ENCODE assay signal across 13 cellular contexts in the genomic region with DNA sequence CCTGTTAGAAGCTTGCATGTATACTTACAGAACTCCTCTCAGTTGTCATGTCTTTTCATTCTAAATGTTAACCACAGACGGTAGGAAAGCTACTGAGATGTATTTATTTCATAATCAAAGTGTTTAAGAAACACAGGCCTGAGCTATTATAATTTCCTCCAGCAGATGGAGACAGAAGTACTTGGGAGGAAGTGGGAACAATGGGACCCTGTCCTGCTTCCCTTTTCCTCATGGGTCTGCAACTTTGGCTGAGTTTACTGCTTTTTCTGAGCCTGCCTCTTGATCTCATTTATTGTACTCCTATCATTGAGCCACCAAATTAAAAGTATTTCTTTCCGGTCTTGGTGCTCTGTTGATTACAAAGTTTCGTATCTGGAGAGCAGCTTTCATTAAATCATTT.
A peak's percentile ranks its signal among the peaks of the same experiment; 100 is the strongest.
DNase-seq lines count a peak whose midpoint lies in the region; ATAC-seq, FAIRE-seq and TF ChIP-seq lines count a peak whose summit lies in the region.
"Had no signal": no experiment of that assay in that cellular context is flagged by ENCODE, and none has a peak within 500 bp of the region (broad histone marks: within the 10 kb centered on the region; RNA-seq: fewer than 3 reads in every experiment).

No MANE protein-coding gene starts in this region.

- no peak overlapping the region for H3K9ac ChIP-seq in keratinocyte (ENCODE audit: control insufficient read depth, extremely low read depth, insufficient read depth, low read length)
- H3K9ac ChIP-seq: parathyroid adenoma had no signal

- H4K20me1 ChIP-seq in keratinocyte (ENCODE audit: control insufficient read depth, extremely low read depth, insufficient read depth, low read length), result no peaks in the 10 kb centered on the region

- no peaks in the 10 kb centered on the region for H3K27me3 Mint-ChIP-seq in activated CD4-positive, alpha-beta T cell treated with anti-CD3 and anti-CD28 coated beads, Interleukin-2, amount 10 ng/mL, durations not matched to agents 24 days and 14 days
- H3K27me3 Mint-ChIP-seq: stimulated activated naive B cell treated with anti-CD40 and anti-IgM and Interleukin-4, amounts not matched to agents 10 μg/mL and 1 μg/mL and 100 μg/mL, for 72 hours had no signal

- no peak overlapping the region for H3K27ac ChIP-seq in RWPE2 (ENCODE audit: poor library complexity, severe bottlenecking)
- H3K27ac ChIP-seq in keratinocyte (ENCODE audit: control insufficient read depth, insufficient read depth, low read length), result no peak overlapping the region
- H3K27ac ChIP-seq: esophagus squamous epithelium, parathyroid adenoma had no signal

- dilution Hi-C loops in keratinocyte (cut with MboI; ENCODE audit: extremely low pct_ligation_motif_present, low sequenced_read_pairs), result no loop called here

- H3K4me3 Mint-ChIP-seq in activated CD4-positive, alpha-beta T cell treated with anti-CD3 and anti-CD28 coated beads, Interleukin-2, amount 10 ng/mL, durations not matched to agents 24 days and 14 days, result no peak overlapping the region
- H3K4me3 Mint-ChIP-seq: stimulated activated naive B cell treated with anti-CD40 and anti-IgM and Interleukin-4, amounts not matched to agents 10 μg/mL and 1 μg/mL and 100 μg/mL, for 72 hours had no signal

- no peak overlapping the region for H2AFZ ChIP-seq in keratinocyte (ENCODE audit: control insufficient read depth, low read length)
- H2AFZ ChIP-seq: parathyroid adenoma had no signal

- H3K9me3 ChIP-seq in RWPE2 (ENCODE audit: severe bottlenecking) (no peaks in the 10 kb centered on the region), keratinocyte (ENCODE audit: control insufficient read depth, low read depth, low read length) (no peaks in the 10 kb centered on the region)
- H3K9me3 ChIP-seq: esophagus squamous epithelium had no signal

- DNase-seq in D341Med (ENCODE audit: low spot score) (peak; percentile 7), RWPE2 (ENCODE audit: low spot score) (no peak), keratinocyte (ENCODE audit: low read depth, low spot score) (no peak), GF-D8 (lab: John Stamatoyannopoulos, UW) (no peak), COLO668 (lab: John Stamatoyannopoulos, UW; ENCODE audit: unreplicated experiment) (no peak)
- DNase-seq in Jurkat, Clone E6-1 (ENCODE audit: low read depth, low spot score), result peak; percentile 3
- no peak for DNase-seq in activated CD4-positive, alpha-beta T cell treated with anti-CD3 and anti-CD28 coated beads, Interleukin-2, amount 10 ng/mL, durations not matched to agents 24 days and 14 days
- DNase-seq in activated CD4-positive, alpha-beta T cell treated with anti-CD3 and anti-CD28 coated beads, Interleukin-2, amount 50 U/mL, for 1 hour, result no peak
- DNase-seq: activated T-cell treated with anti-CD3 and anti-CD28 coated beads, Interleukin-2, amount 50 U/mL, for 48 hours; esophagus squamous epithelium; GDM1; stimulated activated naive B cell treated with anti-CD40 and anti-IgM and Interleukin-4, amounts not matched to agents 10 μg/mL and 1 μg/mL and 100 μg/mL, for 72 hours had no signal

- H3K4me3 ChIP-seq in Jurkat, Clone E6-1 (ENCODE audit: low read length), result no peak overlapping the region
- H3K4me3 ChIP-seq in RWPE2 (ENCODE audit: severe bottlenecking) (no peak overlapping the region), keratinocyte (ENCODE audit: control insufficient read depth in 2 of 3, extremely low read depth in 1 of 3, insufficient read depth in 2 of 3, low read depth in 1 of 3, low read length in 3 of 3) (no peak overlapping the region)
- H3K4me3 ChIP-seq: esophagus squamous epithelium had no signal

- no peak for FAIRE-seq in keratinocyte (lab: Jason Lieb, UNC)

- no peaks in the 10 kb centered on the region for H3K79me2 ChIP-seq in keratinocyte (ENCODE audit: control insufficient read depth, insufficient read depth, low read length)
- H3K79me2 ChIP-seq: parathyroid adenoma had no signal

- ATAC-seq in RWPE2 (ENCODE audit: low read depth), result no peak
- ATAC-seq: stimulated activated naive B cell treated with anti-CD40 and anti-IgM and Interleukin-4, amounts not matched to agents 10 μg/mL and 1 μg/mL and 100 μg/mL, for 72 hours had no signal

- H3K4me1 ChIP-seq in RWPE2 (ENCODE audit: insufficient read depth, poor library complexity, severe bottlenecking) (no peaks in the 10 kb centered on the region), keratinocyte (ENCODE audit: control insufficient read depth, extremely low read depth, insufficient read depth, low read length) (no peaks in the 10 kb centered on the region)
- H3K4me1 ChIP-seq: esophagus squamous epithelium, parathyroid adenoma had no signal

- intact Hi-C loops in activated CD4-positive, alpha-beta T cell treated with anti-CD3 and anti-CD28 coated beads, Interleukin-2, amount 10 ng/mL, durations not matched to agents 24 days and 14 days (cut with micrococcal nuclease), result no loop called here

- no peaks in the 10 kb centered on the region for H3K9me3 Mint-ChIP-seq in activated CD4-positive, alpha-beta T cell treated with anti-CD3 and anti-CD28 coated beads, Interleukin-2, amount 10 ng/mL, durations not matched to agents 24 days and 14 days

- no peaks in the 10 kb centered on the region for H3K9me1 ChIP-seq in keratinocyte (ENCODE audit: control insufficient read depth, extremely low read depth, insufficient read depth, low read length)

- H3K4me2 ChIP-seq in keratinocyte (ENCODE audit: control insufficient read depth, extremely low read depth, insufficient read depth, low read depth, low read length), result no peak overlapping the region

- no peaks in the 10 kb centered on the region for H3K36me3 Mint-ChIP-seq in activated CD4-positive, alpha-beta T cell treated with anti-CD3 and anti-CD28 coated beads, Interleukin-2, amount 10 ng/mL, durations not matched to agents 24 days and 14 days (ENCODE audit: low read depth)
- H3K36me3 Mint-ChIP-seq: stimulated activated naive B cell treated with anti-CD40 and anti-IgM and Interleukin-4, amounts not matched to agents 10 μg/mL and 1 μg/mL and 100 μg/mL, for 72 hours had no signal

- H3K27ac Mint-ChIP-seq in activated CD4-positive, alpha-beta T cell treated with anti-CD3 and anti-CD28 coated beads, Interleukin-2, amount 10 ng/mL, durations not matched to agents 24 days and 14 days, result no peak overlapping the region
- H3K27ac Mint-ChIP-seq: stimulated activated naive B cell treated with anti-CD40 and anti-IgM and Interleukin-4, amounts not matched to agents 10 μg/mL and 1 μg/mL and 100 μg/mL, for 72 hours had no signal

- TF ChIP-seq CTCF in RWPE2 (IDR thresholded peaks at IDR 0.05; ENCODE audit: poor library complexity, severe bottlenecking), result peak; percentile 64
- peak; percentile 54 to 73 (median 56) for TF ChIP-seq CTCF in keratinocyte (optimal IDR thresholded peaks at IDR 0.05 in 1 of 3, IDR thresholded peaks at IDR 0.05 in 1 of 3, conservative IDR thresholded peaks at IDR 0.05 in 1 of 3; ENCODE audit: extremely low read depth in 1 of 3, insufficient read depth in 2 of 3, low read length in 3 of 3)

- H3K4me1 Mint-ChIP-seq in activated CD4-positive, alpha-beta T cell treated with anti-CD3 and anti-CD28 coated beads, Interleukin-2, amount 10 ng/mL, durations not matched to agents 24 days and 14 days, result no peaks in the 10 kb centered on the region
- H3K4me1 Mint-ChIP-seq: stimulated activated naive B cell treated with anti-CD40 and anti-IgM and Interleukin-4, amounts not matched to agents 10 μg/mL and 1 μg/mL and 100 μg/mL, for 72 hours had no signal

- no peaks in the 10 kb centered on the region for H3K36me3 ChIP-seq in RWPE2 (ENCODE audit: low read depth)
- H3K36me3 ChIP-seq in keratinocyte (ENCODE audit: control insufficient read depth in 2 of 2, extremely low read depth in 1 of 2, insufficient read depth in 2 of 2, low read length in 2 of 2), result no peaks in the 10 kb centered on the region
- H3K36me3 ChIP-seq: esophagus squamous epithelium had no signal

- H3K27me3 ChIP-seq in RWPE2 (ENCODE audit: insufficient read depth, poor library complexity, severe bottlenecking) (no peaks in the 10 kb centered on the region), keratinocyte (ENCODE audit: control insufficient read depth, extremely low read depth, insufficient read depth, low read length) (no peaks in the 10 kb centered on the region)
- H3K27me3 ChIP-seq: esophagus squamous epithelium had no signal

Comparison
In these comparisons a context has a peak if more than half of its experiments do, and no peak if none do; other contexts are left out.
1. DNase-seq: peak in D341Med (single experiment) and Jurkat, Clone E6-1 (single experiment); none in RWPE2 (single experiment), keratinocyte (single experiment), activated CD4-positive, alpha-beta T cell treated with anti-CD3 and anti-CD28 coated beads, Interleukin-2, amount 10 ng/mL, durations not matched to agents 24 days and 14 days (single experiment), GF-D8 (single experiment), COLO668 (single experiment) and activated CD4-positive, alpha-beta T cell treated with anti-CD3 and anti-CD28 coated beads, Interleukin-2, amount 50 U/mL, for 1 hour (single experiment).